Comparison of ENCODE assay signal across 1 cellular context in genomic region chr14:22555573-22556011, GRCh38.
TF ChIP-seq lines count a peak whose summit lies in the region.

No MANE protein-coding gene starts in this region.

TF ChIP-seq in H1, 55 proteins besides CTCF, POLR2A, EP300 and RAD21:
- TF ChIP-seq SP1 (IDR thresholded peaks at IDR 0.05; ENCODE audit: low read depth, low read length) (no peak), TEAD4 (IDR thresholded peaks at IDR 0.05; ENCODE audit: low read depth, low read length) (no peak), CBX8 (IDR thresholded peaks at IDR 0.05; ENCODE audit: borderline replicate concordance, low read depth, low read length) (no peak), NANOG (IDR thresholded peaks at IDR 0.05; ENCODE audit: insufficient read depth, low read depth, low read length, poor library complexity, severe bottlenecking) (no peak), ASH2L (IDR thresholded peaks at IDR 0.05; ENCODE audit: low read length) (no peak), SP2 (IDR thresholded peaks at IDR 0.05; ENCODE audit: low read length) (no peak), TAF1 (IDR thresholded peaks at IDR 0.05; ENCODE audit: low read depth, low read length) (no peak), GTF2F1 (IDR thresholded peaks at IDR 0.05; ENCODE audit: borderline replicate concordance, low read depth, low read length) (no peak), GABPA (IDR thresholded peaks at IDR 0.05; ENCODE audit: borderline replicate concordance, insufficient read depth, low read length) (no peak)
TF ChIP-seq in H1: peak in this region for 0.
